In the genomic region with DNA sequence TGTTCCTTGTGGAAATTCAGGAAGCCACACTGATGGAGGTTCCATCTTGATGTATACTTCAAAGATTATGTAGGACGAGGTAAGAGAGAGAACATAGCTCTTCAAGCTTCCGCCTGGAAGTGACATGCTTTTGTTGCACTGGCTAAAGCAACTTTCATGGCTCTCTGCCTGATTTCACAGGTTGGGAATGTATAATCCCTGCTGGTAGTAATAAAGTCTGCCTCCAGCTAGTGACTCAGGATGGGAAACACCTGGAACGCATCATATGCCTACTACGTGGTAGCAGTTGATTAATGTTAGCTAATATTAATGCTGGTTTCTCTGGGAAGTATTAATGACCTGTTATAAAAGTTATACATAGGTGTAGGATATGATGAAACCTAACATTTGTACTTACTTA, we compare ENCODE assay signal across 18 cellular contexts.
DNase-seq lines count a peak whose midpoint lies in the region; ATAC-seq, FAIRE-seq and TF ChIP-seq lines count a peak whose summit lies in the region.
"Had no signal": no experiment of that assay in that cellular context is flagged by ENCODE, and none has a peak within 500 bp of the region (broad histone marks: within the 10 kb centered on the region; RNA-seq: fewer than 3 reads in every experiment).

No MANE protein-coding gene starts in this region.

- in situ Hi-C loops in astrocyte of the cerebellum (cut with HindIII; ENCODE audit: low sequenced_read_pairs) = no loop called here

- intact Hi-C loops in activated CD4-positive, alpha-beta T cell treated with anti-CD3 and anti-CD28 coated beads, Interleukin-2, amount 10 ng/mL, durations not matched to agents 24 days and 14 days (cut with micrococcal nuclease) = no loop called here
- intact Hi-C loops in posterior cingulate gyrus (cut with DNase I) = no loop called here

- H3K4me1 Mint-ChIP-seq in activated CD4-positive, alpha-beta T cell treated with anti-CD3 and anti-CD28 coated beads, Interleukin-2, amount 10 ng/mL, durations not matched to agents 24 days and 14 days = peaks cover 6% of the 10 kb centered on the region
- H3K4me1 Mint-ChIP-seq: memory B cell had no signal

- peak; percentile 44 for DNase-seq in activated CD4-positive, alpha-beta T cell treated with anti-CD3 and anti-CD28 coated beads, Interleukin-2, amount 10 ng/mL, durations not matched to agents 24 days and 14 days
- DNase-seq in activated CD4-positive, alpha-beta T cell treated with anti-CD3 and anti-CD28 coated beads, Interleukin-2, amount 50 U/mL, for 48 hours = no peak
- DNase-seq in astrocyte of the cerebellum (ENCODE audit: low read depth) (peak; percentile 45), foreskin keratinocyte (peak; percentile 90 to 96), urothelium cell line (ENCODE audit: low spot score) (peak; percentile 57), posterior cingulate gyrus (no peak)
- DNase-seq in stimulated activated CD4-positive, alpha-beta T cell treated with anti-CD3 and anti-CD28 coated beads, Interleukin-4, amount 100 ng/mL, for 24 hours = no peak
- DNase-seq: activated CD4-positive, alpha-beta T cell treated with anti-CD3 and anti-CD28 coated beads for 4 hours; aorta; DMS79; effector CD4-positive, alpha-beta T cell; Karpas-422; NCI-H2029; occipital lobe; stimulated activated CD8-positive, alpha-beta memory T cell treated with anti-CD3 and anti-CD28 coated beads, Interleukin-4, amount 100 ng/mL, for 48 hours; upper lobe of left lung had no signal

- H3K27me3 ChIP-seq in foreskin keratinocyte = no peaks in the 10 kb centered on the region
- H3K27me3 ChIP-seq: upper lobe of left lung had no signal

- peak; percentile 50 for FAIRE-seq in urothelium cell line (lab: Jason Lieb, UNC)

- H3K9me3 Mint-ChIP-seq in activated CD4-positive, alpha-beta T cell treated with anti-CD3 and anti-CD28 coated beads, Interleukin-2, amount 10 ng/mL, durations not matched to agents 24 days and 14 days = no peaks in the 10 kb centered on the region

- no peaks in the 10 kb centered on the region for H3K36me3 Mint-ChIP-seq in activated CD4-positive, alpha-beta T cell treated with anti-CD3 and anti-CD28 coated beads, Interleukin-2, amount 10 ng/mL, durations not matched to agents 24 days and 14 days (ENCODE audit: low read depth)

- no peak overlapping the region for H3K27ac Mint-ChIP-seq in activated CD4-positive, alpha-beta T cell treated with anti-CD3 and anti-CD28 coated beads, Interleukin-2, amount 10 ng/mL, durations not matched to agents 24 days and 14 days
- H3K27ac Mint-ChIP-seq: memory B cell had no signal

- no peak for TF ChIP-seq CTCF in astrocyte of the cerebellum (IDR thresholded peaks at IDR 0.05; ENCODE audit: low read depth, low read length, missing control alignments)
- TF ChIP-seq CTCF in foreskin keratinocyte (conservative IDR thresholded peaks at IDR 0.05) = no peak

- ATAC-seq in foreskin keratinocyte = peak; percentile 100
- no peak for ATAC-seq in GM21825 (IDR thresholded peaks at IDR 0.05; ENCODE audit: unreplicated experiment)

- peak overlapping the region; percentile 54 for H3K27ac ChIP-seq in foreskin keratinocyte
- H3K27ac ChIP-seq: upper lobe of left lung had no signal

- no peaks in the 10 kb centered on the region for H3K27me3 Mint-ChIP-seq in activated CD4-positive, alpha-beta T cell treated with anti-CD3 and anti-CD28 coated beads, Interleukin-2, amount 10 ng/mL, durations not matched to agents 24 days and 14 days
- H3K27me3 Mint-ChIP-seq: memory B cell had no signal

- H3K4me3 ChIP-seq in astrocyte of the cerebellum (ENCODE audit: low read depth, low read length) = no peak overlapping the region
- H3K4me3 ChIP-seq: upper lobe of left lung had no signal

- H3K4me3 Mint-ChIP-seq in activated CD4-positive, alpha-beta T cell treated with anti-CD3 and anti-CD28 coated beads, Interleukin-2, amount 10 ng/mL, durations not matched to agents 24 days and 14 days = no peak overlapping the region
- H3K4me3 Mint-ChIP-seq: memory B cell had no signal

- peaks cover 6% of the 10 kb centered on the region for H3K4me1 ChIP-seq in foreskin keratinocyte
- H3K4me1 ChIP-seq: upper lobe of left lung had no signal

Comparison
In these comparisons a context has a peak if more than half of its experiments do, and no peak if none do; other contexts are left out.
1. DNase-seq: peak in activated CD4-positive, alpha-beta T cell treated with anti-CD3 and anti-CD28 coated beads, Interleukin-2, amount 10 ng/mL, durations not matched to agents 24 days and 14 days (single experiment), astrocyte of the cerebellum (single experiment), foreskin keratinocyte (2 of 2) and urothelium cell line (single experiment); none in activated CD4-positive, alpha-beta T cell treated with anti-CD3 and anti-CD28 coated beads, Interleukin-2, amount 50 U/mL, for 48 hours (0 of 2), posterior cingulate gyrus (0 of 10) and stimulated activated CD4-positive, alpha-beta T cell treated with anti-CD3 and anti-CD28 coated beads, Interleukin-4, amount 100 ng/mL, for 24 hours (single experiment).